ENCODE assay signal across 19 cellular contexts in the genomic region with DNA sequence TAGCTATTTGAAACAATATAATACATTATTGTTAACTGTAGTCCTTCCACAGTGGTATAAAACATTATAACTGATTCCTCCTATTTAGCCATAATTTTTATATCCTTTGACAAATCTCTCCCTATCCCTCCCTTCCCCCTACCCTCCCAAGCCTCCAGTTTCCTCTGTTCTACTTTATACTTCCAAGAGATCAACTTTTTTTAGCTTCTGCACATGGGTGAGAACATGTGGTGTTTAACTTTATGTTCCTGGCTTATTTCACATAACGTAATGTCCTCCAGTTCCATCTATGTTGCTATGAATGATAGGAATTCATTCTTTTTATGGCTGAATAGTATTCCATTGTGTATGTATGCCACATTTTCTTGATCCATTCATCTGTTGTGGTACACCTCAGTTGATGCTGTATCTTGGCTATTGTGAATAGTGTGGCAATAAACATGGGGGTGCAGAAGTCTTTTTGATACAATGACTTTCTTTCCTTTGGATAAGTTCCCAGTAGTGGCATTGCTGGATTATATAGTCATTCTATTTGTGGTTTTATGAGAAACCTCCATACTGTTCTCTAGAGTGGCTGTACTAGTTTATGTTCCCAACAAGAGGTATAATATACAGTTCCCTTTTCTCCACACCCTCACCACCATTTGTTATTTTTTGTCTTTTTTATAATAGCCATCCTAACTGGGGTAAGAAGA.
A peak's percentile ranks its signal among the peaks of the same experiment; 100 is the strongest.
DNase-seq lines count a peak whose midpoint lies in the region; ATAC-seq, FAIRE-seq and TF ChIP-seq lines count a peak whose summit lies in the region.
"Had no signal": no experiment of that assay in that cellular context is flagged by ENCODE, and none has a peak within 500 bp of the region (broad histone marks: within the 10 kb centered on the region; RNA-seq: fewer than 3 reads in every experiment).

No MANE protein-coding gene starts in this region.

- no peak overlapping the region for H3K4me3 ChIP-seq in adipocyte (ENCODE audit: low read length)
- no peak overlapping the region for H3K4me3 ChIP-seq in fibroblast of pulmonary artery (replicated peaks; ENCODE audit: low read depth, low read length)
- H3K4me3 ChIP-seq: BLaER1 treated with 17β-estradiol and CSF1 and Interleukin-3, amounts not matched to agents 10 nM and 100 nM; coronary artery; hepatocyte had no signal

- DNase-seq in HS-5 (ENCODE audit: low read depth): peak; percentile 71
- DNase-seq in adipocyte (ENCODE audit: low read depth): peak; percentile 22
- peak; percentile 88 for DNase-seq in fibroblast of pulmonary artery (ENCODE audit: low read depth)
- no peak for DNase-seq in urothelium cell line (ENCODE audit: low spot score)
- no peak for DNase-seq in progenitor cell of endocrine pancreas (ENCODE audit: low spot score, unreplicated experiment)
- DNase-seq in NCI-H446 (lab: John Stamatoyannopoulos, UW): no peak
- DNase-seq: activated CD4-positive, alpha-beta T cell treated with anti-CD3 and anti-CD28 coated beads, Interleukin-2, amount 50 U/mL, for 4 hours; activated T-cell treated with anti-CD3 and anti-CD28 coated beads, Interleukin-2, amount 50 U/mL, for 24 hours; DMS 273 treated with DMSO at 0.1 percent for 48 hours; erythroblast; NCI-H1105; NCI-H748 treated with DMSO at 0.1 percent for 48 hours; nucleus accumbens; stimulated activated CD4-positive, alpha-beta T cell treated with anti-CD3 and anti-CD28 coated beads, Interleukin-4, amount 100 ng/mL, for 4 hours had no signal

- no peak for ATAC-seq in GM21381 (IDR thresholded peaks at IDR 0.05; ENCODE audit: unreplicated experiment)

- H3K27ac Mint-ChIP-seq in progenitor cell of endocrine pancreas: no peak overlapping the region

- no peaks in the 10 kb centered on the region for H3K4me1 Mint-ChIP-seq in progenitor cell of endocrine pancreas (ENCODE audit: low read depth)

- no peaks in the 10 kb centered on the region for H3K36me3 ChIP-seq in adipocyte (ENCODE audit: control insufficient read depth, insufficient read depth, low read length, severe bottlenecking)

- no peak overlapping the region for H3K9ac ChIP-seq in adipocyte (ENCODE audit: low read length)
- H3K9ac ChIP-seq: BLaER1 treated with 17β-estradiol and CSF1 and Interleukin-3, amounts not matched to agents 10 nM and 100 nM had no signal

- H3K4me1 ChIP-seq in adipocyte (ENCODE audit: control insufficient read depth, insufficient read depth, low read length): peaks cover 22% of the 10 kb centered on the region

- no peaks in the 10 kb centered on the region for H3K27me3 ChIP-seq in adipocyte (replicated peaks; ENCODE audit: control insufficient read depth, insufficient read depth, low read length)
- H3K27me3 ChIP-seq: BLaER1 treated with 17β-estradiol and CSF1 and Interleukin-3, amounts not matched to agents 10 nM and 100 nM; hepatocyte had no signal

- no peaks in the 10 kb centered on the region for H3K9me3 ChIP-seq in adipocyte (ENCODE audit: control insufficient read depth, low read length)

- no peak overlapping the region for H3K4me3 Mint-ChIP-seq in progenitor cell of endocrine pancreas (ENCODE audit: low read depth)
- H3K4me3 Mint-ChIP-seq: activated T-cell treated with anti-CD3 and anti-CD28 coated beads, Interleukin-2, amount 50 U/mL, for 24 hours had no signal

- TF ChIP-seq CTCF in fibroblast of pulmonary artery (IDR thresholded peaks at IDR 0.05; ENCODE audit: low read length, missing control alignments) (no peak), progenitor cell of endocrine pancreas (IDR thresholded peaks at IDR 0.05; ENCODE audit: unreplicated experiment) (no peak)

- FAIRE-seq in urothelium cell line (lab: Jason Lieb, UNC): peak; percentile 80
- FAIRE-seq: GM19239 had no signal

- H3K27me3 Mint-ChIP-seq in progenitor cell of endocrine pancreas: no peaks in the 10 kb centered on the region
- H3K27me3 Mint-ChIP-seq: activated T-cell treated with anti-CD3 and anti-CD28 coated beads, Interleukin-2, amount 50 U/mL, for 24 hours had no signal

- H3K36me3 Mint-ChIP-seq in progenitor cell of endocrine pancreas (ENCODE audit: insufficient read depth): no peaks in the 10 kb centered on the region

- H3K9me3 Mint-ChIP-seq in progenitor cell of endocrine pancreas (ENCODE audit: low read depth): no peaks in the 10 kb centered on the region
- H3K9me3 Mint-ChIP-seq: activated T-cell treated with anti-CD3 and anti-CD28 coated beads, Interleukin-2, amount 50 U/mL, for 24 hours had no signal

Comparison
In these comparisons a context has a peak if more than half of its experiments do, and no peak if none do; other contexts are left out.
1. DNase-seq: peak in HS-5 (single experiment), adipocyte (single experiment) and fibroblast of pulmonary artery (single experiment); none in urothelium cell line (single experiment), progenitor cell of endocrine pancreas (single experiment) and NCI-H446 (0 of 2).